In genomic region chr19:13016628-13017305, GRCh38 we compare ENCODE assay signal across 14 cellular contexts. TPM values are rescaled to one million over a fixed set of nuclear protein-coding genes. Genes with fewer than 3 reads are reported as not detected.
DNase-seq lines count a peak whose midpoint lies in the region; ATAC-seq and TF ChIP-seq lines count a peak whose summit lies in the region.
"Had no signal": no experiment of that assay in that cellular context is flagged by ENCODE, and none has a peak within 500 bp of the region (broad histone marks: within the 10 kb centered on the region; RNA-seq: fewer than 3 reads in every experiment).

No MANE protein-coding gene starts in this region.

- no peak for ATAC-seq in heart left ventricle
- no peak for ATAC-seq in left cardiac atrium
- no peak for ATAC-seq in HG02759 (IDR thresholded peaks at IDR 0.05; ENCODE audit: unreplicated experiment)

- TF ChIP-seq POLR2A in heart left ventricle (IDR thresholded peaks at IDR 0.05), result no peak

- 68 to 81% (median 75%) methylated on average over 22 of the region's 22 CpGs for WGBS in heart left ventricle, 4 donors
- 34% methylated on average over 22 of the region's 22 CpGs for WGBS in urinary bladder

- intact Hi-C loops in heart left ventricle (cut with DNase I) (no loop called here), left cardiac atrium (cut with DNase I) (no loop called here)

- no peak for DNase-seq in heart left ventricle
- DNase-seq in left cardiac atrium, result no peak
- DNase-seq in epithelial cell of prostate (ENCODE audit: low read depth, low spot score), result no peak
- no peak for DNase-seq in activated CD4-positive, CD25-positive, alpha-beta regulatory T cell (lab: John Stamatoyannopoulos, UW)
- no peak for DNase-seq in activated T-cell treated with anti-CD3 and anti-CD28 coated beads, Interleukin-2, amount 50 U/mL, for 48 hours
- DNase-seq: activated CD4-positive, CD25-positive, alpha-beta regulatory T cell treated with anti-CD3 and anti-CD28 coated beads, Interleukin-2, amount 50 U/mL, for 72 hours; MM.1S; SHP77 had no signal

- no peaks in the 10 kb centered on the region for H3K9me2 ChIP-seq in neural cell (ENCODE audit: insufficient read depth, low read length)

- peaks cover 9 to 100% (median 89%) of the 10 kb centered on the region in 12 donors for H3K4me1 ChIP-seq in heart left ventricle
- H3K4me1 ChIP-seq in urinary bladder (ENCODE audit: insufficient read depth), result no peaks in the 10 kb centered on the region

- H3K4me3 ChIP-seq in heart left ventricle (peak overlapping the region in 5 of 12 donors; percentile 9 to 32 (median 15)), neural cell (ENCODE audit: low read length) (no peak overlapping the region), urinary bladder (ENCODE audit: low read depth, low read length) (peak overlapping the region; percentile 4)

- H3K36me3 ChIP-seq in heart left ventricle (no peaks in the 10 kb centered on the region), neural cell (ENCODE audit: insufficient read depth, low read length) (no peaks in the 10 kb centered on the region), urinary bladder (ENCODE audit: insufficient read depth) (no peaks in the 10 kb centered on the region)

- H3K27me3 ChIP-seq in heart left ventricle (peaks cover 0 to 35% (median 0%) of the 10 kb centered on the region in 9 donors), neural cell (ENCODE audit: insufficient read depth, low read depth, low read length) (peaks cover 100% of the 10 kb centered on the region)

- no peak overlapping the region for H2AFZ ChIP-seq in neural cell (ENCODE audit: low read depth, low read length)

- no peak for TF ChIP-seq RAD21 in neural cell (conservative IDR thresholded peaks at IDR 0.05)

- peak overlapping the region; percentile 84 to 97 (median 92) for H3K27ac ChIP-seq in heart left ventricle
- H3K27ac ChIP-seq in epithelial cell of prostate, result peak overlapping the region; percentile 81
- H3K27ac ChIP-seq in neural cell (ENCODE audit: low read length), result no peak overlapping the region
- H3K27ac ChIP-seq in urinary bladder (ENCODE audit: low read depth), result peak overlapping the region; percentile 64

- H3K9me3 ChIP-seq in heart left ventricle (no peaks in the 10 kb centered on the region), neural cell (ENCODE audit: low read length) (no peaks in the 10 kb centered on the region)

- no peaks in the 10 kb centered on the region for H3K79me2 ChIP-seq in neural cell (replicated peaks; ENCODE audit: insufficient read depth, low read length)

- TF ChIP-seq EP300 in neural cell (conservative IDR thresholded peaks at IDR 0.05; ENCODE audit: poor library complexity, severe bottlenecking), result no peak

- TF ChIP-seq CTCF in heart left ventricle (IDR thresholded peaks at IDR 0.05), result no peak
- TF ChIP-seq CTCF in neural cell (IDR thresholded peaks at IDR 0.05; ENCODE audit: poor library complexity, severe bottlenecking), result no peak

- H3K9ac ChIP-seq in neural cell (ENCODE audit: low read length), result no peak overlapping the region

- H3F3A ChIP-seq in neural cell (ENCODE audit: insufficient read depth, low read length, poor library complexity, severe bottlenecking), result no peaks in the 10 kb centered on the region

- no peaks in the 10 kb centered on the region for H4K20me1 ChIP-seq in neural cell (ENCODE audit: insufficient read depth)

- no peak overlapping the region for H3K4me2 ChIP-seq in neural cell (ENCODE audit: low read length)

TF ChIP-seq in neural cell, 6 proteins besides CTCF, POLR2A, EP300 and RAD21:
- no peak for TF ChIP-seq TAF1 (IDR thresholded peaks at IDR 0.05; ENCODE audit: low read depth)
- peak; percentile 9 for TF ChIP-seq EZH2 (IDR thresholded peaks at IDR 0.05; ENCODE audit: borderline replicate concordance, insufficient read depth, low read length, poor library complexity, severe bottlenecking)
- no peak for TF ChIP-seq MXI1 (conservative IDR thresholded peaks at IDR 0.05; ENCODE audit: poor library complexity, severe bottlenecking)

RNA-seq across cellular contexts. Expression of gene NFIX, which starts 21.5 kb away (rescaled TPM):
- 100 to 1,000 TPM in 8 of 9 donors, 10 to 100 TPM in 1; 81.4 to 147 (median 122) TPM for total RNA-seq in heart left ventricle
- 10 to 100 TPM; 42.1 to 55.2 TPM for polyA plus RNA-seq in heart left ventricle
- total RNA-seq in left cardiac atrium, result 100 to 1,000 TPM; 117 to 133 TPM
- not detected in 2 replicates for polyA plus RNA-seq in neural cell
- polyA minus RNA-seq in neural cell, result not detected in 2 replicates
- 83.5 TPM for total RNA-seq in urinary bladder
- 88.6 TPM for polyA plus RNA-seq in urinary bladder

RNA-seq across cellular contexts. Expression of gene DAND5, which starts 47.4 kb away (rescaled TPM):
- total RNA-seq in heart left ventricle, result 10 to 100 TPM in 4 of 9 donors, 1 to 10 TPM in 5; 2.9 to 13.6 (median 9.0) TPM
- polyA plus RNA-seq in heart left ventricle, result 1 to 10 TPM; 1.4 to 4.7 TPM
- total RNA-seq in left cardiac atrium, result 1 to 10 TPM; 5.2 to 7.0 TPM
- not detected in 2 replicates for polyA plus RNA-seq in neural cell
- polyA minus RNA-seq in neural cell, result not detected in 2 replicates
- total RNA-seq in urinary bladder, result not detected
- not detected for polyA plus RNA-seq in urinary bladder
- total RNA-seq: Daoy, NCI-H460, ureter had no signal

RNA-seq across cellular contexts. Expression of gene GADD45GIP1, which starts 59.7 kb away (rescaled TPM):
- total RNA-seq in heart left ventricle (10 to 100 TPM; 17.2 to 63.6 (median 27.2) TPM), left cardiac atrium (10 to 100 TPM; 25.5 to 28.1 TPM), urinary bladder (7.3 TPM)
- polyA plus RNA-seq in heart left ventricle (100 to 1,000 TPM in 1 of 2 donors, 10 to 100 TPM in 1; 64.9 to 119 TPM), neural cell (18.6 and 21.3 TPM in 2 replicates), urinary bladder (45.9 TPM)
- polyA minus RNA-seq in neural cell, result 11.2 and 12.0 TPM in 2 replicates
